ENCODE assay signal across 2 cellular contexts in the genomic region with DNA sequence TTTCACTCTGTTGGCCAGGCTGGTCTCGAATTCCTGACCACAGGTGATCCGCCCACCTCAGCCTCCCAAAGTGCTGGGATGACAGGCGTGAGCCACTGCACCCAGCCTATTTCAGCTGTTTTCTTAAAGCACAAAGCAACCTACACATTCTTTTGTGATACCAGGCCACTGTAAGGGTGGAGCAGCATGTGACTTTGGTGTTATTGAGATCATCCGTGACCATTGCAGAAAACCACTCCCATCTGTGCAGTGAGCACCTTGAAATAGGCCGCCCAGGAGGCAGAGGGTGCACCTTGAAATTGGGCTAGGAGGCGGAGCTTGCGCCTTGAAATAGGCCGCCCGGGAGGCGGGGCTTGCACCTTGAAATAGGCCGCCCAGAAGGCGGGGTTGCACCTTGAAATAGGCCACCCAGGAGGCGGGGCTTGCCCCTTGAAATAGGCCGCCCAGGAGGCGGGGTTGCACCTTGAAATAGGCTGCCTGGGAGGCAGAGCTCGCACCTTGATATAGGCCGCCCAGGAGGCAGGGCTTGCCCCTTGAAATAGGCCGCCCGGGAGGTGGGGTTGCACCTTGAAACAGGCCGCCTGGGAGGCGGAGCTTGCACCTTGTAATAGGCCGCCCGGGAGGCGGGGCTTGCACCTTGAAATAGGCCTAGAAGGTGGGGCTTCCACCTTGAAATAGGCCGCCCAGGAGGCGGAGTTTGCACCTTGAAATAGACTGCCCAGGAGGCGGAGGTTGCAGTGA.
TF ChIP-seq lines count a peak whose summit lies in the region.

No MANE protein-coding gene starts in this region.

TF ChIP-seq in HCT116, 20 proteins besides CTCF, POLR2A, EP300 and RAD21:
- TF ChIP-seq, protein P1, sequence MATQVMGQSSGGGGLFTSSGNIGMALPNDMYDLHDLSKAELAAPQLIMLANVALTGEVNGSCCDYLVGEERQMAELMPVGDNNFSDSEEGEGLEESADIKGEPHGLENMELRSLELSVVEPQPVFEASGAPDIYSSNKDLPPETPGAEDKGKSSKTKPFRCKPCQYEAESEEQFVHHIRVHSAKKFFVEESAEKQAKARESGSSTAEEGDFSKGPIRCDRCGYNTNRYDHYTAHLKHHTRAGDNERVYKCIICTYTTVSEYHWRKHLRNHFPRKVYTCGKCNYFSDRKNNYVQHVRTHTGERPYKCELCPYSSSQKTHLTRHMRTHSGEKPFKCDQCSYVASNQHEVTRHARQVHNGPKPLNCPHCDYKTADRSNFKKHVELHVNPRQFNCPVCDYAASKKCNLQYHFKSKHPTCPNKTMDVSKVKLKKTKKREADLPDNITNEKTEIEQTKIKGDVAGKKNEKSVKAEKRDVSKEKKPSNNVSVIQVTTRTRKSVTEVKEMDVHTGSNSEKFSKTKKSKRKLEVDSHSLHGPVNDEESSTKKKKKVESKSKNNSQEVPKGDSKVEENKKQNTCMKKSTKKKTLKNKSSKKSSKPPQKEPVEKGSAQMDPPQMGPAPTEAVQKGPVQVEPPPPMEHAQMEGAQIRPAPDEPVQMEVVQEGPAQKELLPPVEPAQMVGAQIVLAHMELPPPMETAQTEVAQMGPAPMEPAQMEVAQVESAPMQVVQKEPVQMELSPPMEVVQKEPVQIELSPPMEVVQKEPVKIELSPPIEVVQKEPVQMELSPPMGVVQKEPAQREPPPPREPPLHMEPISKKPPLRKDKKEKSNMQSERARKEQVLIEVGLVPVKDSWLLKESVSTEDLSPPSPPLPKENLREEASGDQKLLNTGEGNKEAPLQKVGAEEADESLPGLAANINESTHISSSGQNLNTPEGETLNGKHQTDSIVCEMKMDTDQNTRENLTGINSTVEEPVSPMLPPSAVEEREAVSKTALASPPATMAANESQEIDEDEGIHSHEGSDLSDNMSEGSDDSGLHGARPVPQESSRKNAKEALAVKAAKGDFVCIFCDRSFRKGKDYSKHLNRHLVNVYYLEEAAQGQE (IDR thresholded peaks at IDR 0.05; ENCODE audit: low read depth): no peak
- TF ChIP-seq FOSL1 (IDR thresholded peaks at IDR 0.05; ENCODE audit: low read depth) (no peak), SP1 (IDR thresholded peaks at IDR 0.05; ENCODE audit: low read depth) (no peak), ZNF274 (IDR thresholded peaks at IDR 0.05; ENCODE audit: low read depth, low read length) (no peak), TCF7L2 (IDR thresholded peaks at IDR 0.05; ENCODE audit: borderline replicate concordance, extremely low read depth, insufficient read depth, insufficient read length) (peak; percentile 44), ATF3 (IDR thresholded peaks at IDR 0.05) (no peak), SRF (IDR thresholded peaks at IDR 0.05; ENCODE audit: low read depth) (no peak), POLR2AphosphoS5 (IDR thresholded peaks at IDR 0.05; ENCODE audit: low read depth, low read length) (0 out of 2 replicates have a peak, but pooled peaks have one; percentile 8), JUND (IDR thresholded peaks at IDR 0.05) (no peak), CBX3 (IDR thresholded peaks at IDR 0.05; ENCODE audit: low read depth) (no peak), SIN3A (IDR thresholded peaks at IDR 0.05; ENCODE audit: low read depth) (no peak), EZH2phosphoT487 (IDR thresholded peaks at IDR 0.05; ENCODE audit: borderline replicate concordance) (no peak), CEBPB (IDR thresholded peaks at IDR 0.05; ENCODE audit: low read depth) (no peak), EZH2 (IDR thresholded peaks at IDR 0.05) (no peak), ZBTB33 (IDR thresholded peaks at IDR 0.05; ENCODE audit: extremely low read depth, insufficient replicate concordance, low read length) (no peak), EGR1 (IDR thresholded peaks at IDR 0.05; ENCODE audit: low read depth) (no peak), YY1 (IDR thresholded peaks at IDR 0.05; ENCODE audit: extremely low read depth, insufficient replicate concordance, low read depth, low read length) (no peak)
- TF ChIP-seq, protein P2, sequence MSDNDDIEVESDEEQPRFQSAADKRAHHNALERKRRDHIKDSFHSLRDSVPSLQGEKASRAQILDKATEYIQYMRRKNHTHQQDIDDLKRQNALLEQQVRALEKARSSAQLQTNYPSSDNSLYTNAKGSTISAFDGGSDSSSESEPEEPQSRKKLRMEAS (IDR thresholded peaks at IDR 0.05): no peak
TF ChIP-seq in HCT116: peak in this region for 2.

TF ChIP-seq in H1, 55 proteins besides CTCF, POLR2A, EP300 and RAD21:
- TF ChIP-seq GABPA (IDR thresholded peaks at IDR 0.05; ENCODE audit: borderline replicate concordance, insufficient read depth, low read length) (no peak), HDAC6 (IDR thresholded peaks at IDR 0.05; ENCODE audit: low read depth, low read length) (no peak), TEAD4 (IDR thresholded peaks at IDR 0.05; ENCODE audit: low read depth, low read length) (no peak), TBP (IDR thresholded peaks at IDR 0.05; ENCODE audit: low read depth, low read length) (peak; percentile 56), PHF8 (conservative IDR thresholded peaks at IDR 0.05; ENCODE audit: low read depth, low read length) (no peak), JUND (IDR thresholded peaks at IDR 0.05; ENCODE audit: low read length) (no peak), SP4 (IDR thresholded peaks at IDR 0.05; ENCODE audit: low read length) (0 out of 2 replicates have a peak, but pooled peaks have one; percentile 14), TAF7 (optimal IDR thresholded peaks at IDR 0.05; ENCODE audit: borderline replicate concordance, low read depth, low read length) (no peak)
